9 cellular contexts compared by ENCODE assay signal in genomic region chr7:22504519-22504918, GRCh38. TPM values are rescaled to one million over a fixed set of nuclear protein-coding genes. Genes with fewer than 3 reads are reported as not detected.
DNase-seq lines count a peak whose midpoint lies in the region; ATAC-seq and TF ChIP-seq lines count a peak whose summit lies in the region.
"Not testable (repeated sequence)": the region's sequence is repeated elsewhere in the genome, so short reads cannot be mapped to it uniquely, and the experiment has no call there.
"Had no signal": no experiment of that assay in that cellular context is flagged by ENCODE, and none has a peak within 500 bp of the region (broad histone marks: within the 10 kb centered on the region; RNA-seq: fewer than 3 reads in every experiment).

No MANE protein-coding gene starts in this region.

- CTCF ChIA-PET in A673 (lab: Charles Lee); activated B cell treated with CpG ODN at 0.5 μM for 24 hours (lab: Charles Lee): not testable (repeated sequence)

- H3K27ac Mint-ChIP-seq in HFFc6, activated B cell treated with CpG ODN at 0.5 μM for 24 hours, progenitor cell of endocrine pancreas: not testable (repeated sequence)

- intact Hi-C loops in A673 (cut with micrococcal nuclease; ENCODE audit: unreplicated experiment); activated B cell treated with CpG ODN at 0.5 μM for 24 hours (cut with micrococcal nuclease); dorsolateral prefrontal cortex (cut with DNase I); heart right ventricle (cut with DNase I): not testable (repeated sequence)

- H3K4me3 Mint-ChIP-seq in HFFc6; activated B cell treated with CpG ODN at 0.5 μM for 24 hours; progenitor cell of endocrine pancreas (ENCODE audit: low read depth): not testable (repeated sequence)

- peak; percentile 33 for ATAC-seq in activated B cell treated with CpG ODN at 0.5 μM for 24 hours (ENCODE audit: low read depth)
- not testable (repeated sequence) for ATAC-seq in heart right ventricle

- H3K4me1 ChIP-seq in A673 (ENCODE audit: insufficient read depth, low read length, poor library complexity, severe bottlenecking); heart right ventricle: not testable (repeated sequence)

- not testable (repeated sequence) for BruUV-seq in A673 (replicated peaks; lab: Mats Ljungman, UMichigan)

- peaks cover 30% of the 10 kb centered on the region for H3K4me1 Mint-ChIP-seq in HFFc6 (ENCODE audit: low read depth)
- H3K4me1 Mint-ChIP-seq in activated B cell treated with CpG ODN at 0.5 μM for 24 hours; progenitor cell of endocrine pancreas (ENCODE audit: low read depth): not testable (repeated sequence)

- not testable (repeated sequence) for DNase-seq in A673 (ENCODE audit: low spot score); HFFc6; activated B cell treated with CpG ODN at 0.5 μM for 24 hours; dorsolateral prefrontal cortex; heart right ventricle; progenitor cell of endocrine pancreas (ENCODE audit: low spot score, unreplicated experiment)
- peak; percentile 25 for DNase-seq in ELR (ENCODE audit: low read depth)
- DNase-seq in NCI-H82 (lab: John Stamatoyannopoulos, UW), result peak; percentile 15

- H3K9me3 ChIP-seq in A673 (ENCODE audit: low read depth, low read length, poor library complexity, severe bottlenecking); heart right ventricle: not testable (repeated sequence)

- WGBS in heart right ventricle, 2 donors, result 51 to 53% methylated on average over 3 of the region's 3 CpGs

- not testable (repeated sequence) for H3K27ac ChIP-seq in A673 (ENCODE audit: low read depth, low read length, poor library complexity, severe bottlenecking); dorsolateral prefrontal cortex; heart right ventricle

- not testable (repeated sequence) for H3K27me3 Mint-ChIP-seq in HFFc6 (ENCODE audit: insufficient read depth); activated B cell treated with CpG ODN at 0.5 μM for 24 hours
- H3K27me3 Mint-ChIP-seq in progenitor cell of endocrine pancreas, result peaks cover 18% of the 10 kb centered on the region

- H3K36me3 ChIP-seq in A673 (ENCODE audit: insufficient read depth, low read length, poor library complexity, severe bottlenecking); heart right ventricle: not testable (repeated sequence)

- TF ChIP-seq CTCF in A673 (conservative IDR thresholded peaks at IDR 0.05; ENCODE audit: low read depth, low read length), result peak; percentile 48
- TF ChIP-seq CTCF in HFFc6 (IDR thresholded peaks at IDR 0.05), result peak; percentile 74
- not testable (repeated sequence) for TF ChIP-seq CTCF in activated B cell treated with CpG ODN at 0.5 μM for 24 hours (IDR thresholded peaks at IDR 0.05)
- TF ChIP-seq CTCF in dorsolateral prefrontal cortex (IDR thresholded peaks at IDR 0.05 in 54 of 56, conservative IDR thresholded peaks at IDR 0.05 in 2 of 56; ENCODE audit: low read depth in 1 of 56, partially characterized antibody in 56 of 56), result peak in 32 of 56 donors; percentile 13 to 48 (median 30)
- peak in 6 of 9 donors; percentile 11 to 40 (median 22) for TF ChIP-seq CTCF in heart right ventricle (IDR thresholded peaks at IDR 0.05)
- TF ChIP-seq CTCF in progenitor cell of endocrine pancreas (IDR thresholded peaks at IDR 0.05; ENCODE audit: unreplicated experiment), result peak; percentile 58

- H3K4me3 ChIP-seq in A673 (ENCODE audit: low read depth, low read length, poor library complexity, severe bottlenecking); dorsolateral prefrontal cortex; heart right ventricle: not testable (repeated sequence)

- not testable (repeated sequence) for H3K27me3 ChIP-seq in A673 (replicated peaks; ENCODE audit: insufficient read depth, low read depth, low read length, poor library complexity); dorsolateral prefrontal cortex
- H3K27me3 ChIP-seq in heart right ventricle, result peaks cover 0 to 10% (median 5%) of the 10 kb centered on the region in 7 donors

- H3K36me3 Mint-ChIP-seq in HFFc6 (ENCODE audit: low read depth); activated B cell treated with CpG ODN at 0.5 μM for 24 hours (ENCODE audit: low read depth); progenitor cell of endocrine pancreas (ENCODE audit: insufficient read depth): not testable (repeated sequence)

- POLR2A ChIA-PET in A673 (lab: Charles Lee; ENCODE audit: low non-redundant PET); activated B cell treated with CpG ODN at 0.5 μM for 24 hours (lab: Charles Lee): not testable (repeated sequence)

- not testable (repeated sequence) for H3K9me3 Mint-ChIP-seq in HFFc6; activated B cell treated with CpG ODN at 0.5 μM for 24 hours; progenitor cell of endocrine pancreas (ENCODE audit: low read depth)

RNA-seq across cellular contexts. Expression of gene STEAP1B, which starts 4.5 kb away (rescaled TPM):
- total RNA-seq in A673 (2021), result 49.9 and 53.0 TPM in 2 replicates
- total RNA-seq in HFFc6 (2021; fragmentation: NEBNext Ultra II Directional; extraction: Animal tissue kit (Norgen Biotek cat#: 25700)), result 100 to 1,000 TPM in 1 of 6 experiments, 10 to 100 TPM in 5; 36.6 to 101 (median 92.6) TPM
- total RNA-seq in activated B cell treated with CpG ODN at 0.5 μM for 24 hours, result 96.4 and 117 TPM in 2 replicates
- 10 to 100 TPM in 29 of 120 experiments, 1 to 10 TPM in 91; 2.0 to 18.9 (median 7.7) TPM for total RNA-seq in dorsolateral prefrontal cortex
- total RNA-seq in heart right ventricle, result under 1 TPM in 8 of 10 donors, not detected in 2; 0.15 to 0.76 (median 0.51) TPM
- under 1 TPM; 0.32 to 0.44 TPM for polyA plus RNA-seq in heart right ventricle
- 0.89 and 1.2 TPM in 2 replicates for total RNA-seq in progenitor cell of endocrine pancreas
- total RNA-seq: CD4-positive, CD25-positive, alpha-beta regulatory T cell had no signal
- polyA plus RNA-seq: CD4-positive, CD25-positive, alpha-beta regulatory T cell had no signal
